8 cellular contexts compared by ENCODE assay signal in genomic region chr3:46695177-46695961, GRCh38. TPM values are rescaled to one million over a fixed set of nuclear protein-coding genes. Genes with fewer than 3 reads are reported as not detected.
DNase-seq lines count a peak whose midpoint lies in the region; ATAC-seq, FAIRE-seq and TF ChIP-seq lines count a peak whose summit lies in the region.

No MANE protein-coding gene starts in this region.

- no peak overlapping the region for H3K27ac ChIP-seq in endodermal cell (ENCODE audit: low read depth, low read length)

- no peaks in the 10 kb centered on the region for H4K20me1 ChIP-seq in Loucy (ENCODE audit: insufficient read depth, low read length, poor library complexity, severe bottlenecking)

- peak; percentile 3 for DNase-seq in COLO668 (lab: John Stamatoyannopoulos, UW; ENCODE audit: unreplicated experiment)
- DNase-seq in activated CD4-positive, alpha-beta T cell treated with anti-CD3 and anti-CD28 coated beads, Interleukin-2, amount 50 U/mL, for 24 hours (ENCODE audit: low read depth in 1 of 2, low spot score in 1 of 2): peak; percentile 27 to 34
- DNase-seq in endodermal cell: peak; percentile 90
- no peak for DNase-seq in naive B cell
- peak; percentile 21 for DNase-seq in urothelium cell line (ENCODE audit: low spot score)
- DNase-seq in kidney glomerular epithelial cell (lab: John Stamatoyannopoulos, UW): no peak
- no peak for DNase-seq in D341Med (ENCODE audit: low spot score)

- no peaks in the 10 kb centered on the region for H3K9me2 ChIP-seq in Loucy (replicated peaks; ENCODE audit: low read depth, low read length)

- H3K4me3 ChIP-seq in Loucy (ENCODE audit: low read length, poor library complexity, severe bottlenecking) (peak overlapping the region; percentile 9), endodermal cell (ENCODE audit: low read length) (no peak overlapping the region)

- ATAC-seq in naive B cell (ENCODE audit: low read depth in 2 of 2): no peak

- H3K36me3 ChIP-seq in Loucy (ENCODE audit: insufficient read depth, low read length) (no peaks in the 10 kb centered on the region), endodermal cell (ENCODE audit: control insufficient read depth, insufficient read depth, low read length) (no peaks in the 10 kb centered on the region)

- WGBS in endodermal cell (ENCODE audit: insufficient coverage in 1 of 2, insufficient read length in 1 of 2), 2 experiments: 75 to 77% methylated on average over 8 to 11 of the region's 11 CpGs

- TF ChIP-seq CTCF in Loucy (conservative IDR thresholded peaks at IDR 0.05; ENCODE audit: low read length) (peak; percentile 72), endodermal cell (conservative IDR thresholded peaks at IDR 0.05) (peak; percentile 82)

- H3K4me1 ChIP-seq in Loucy (ENCODE audit: insufficient read depth, low read length, poor library complexity, severe bottlenecking) (peaks cover 39% of the 10 kb centered on the region), endodermal cell (ENCODE audit: control insufficient read depth, insufficient read depth, low read length) (no peaks in the 10 kb centered on the region)

- H3K4me3 Mint-ChIP-seq in endodermal cell (no peak overlapping the region), naive B cell (peak overlapping the region; percentile 8 to 76 (median 54))

- H3K9me3 ChIP-seq in Loucy (ENCODE audit: insufficient read depth, low read depth, low read length) (no peaks in the 10 kb centered on the region), endodermal cell (ENCODE audit: control insufficient read depth, low read length) (no peaks in the 10 kb centered on the region)

- H3K79me2 ChIP-seq in Loucy (ENCODE audit: insufficient read depth, low read length): no peaks in the 10 kb centered on the region

- H3K4me2 ChIP-seq in Loucy (ENCODE audit: low read depth, low read length, poor library complexity, severe bottlenecking): peak overlapping the region; percentile 40

- H2AFZ ChIP-seq in Loucy (ENCODE audit: low read length): peak overlapping the region; percentile 49; the same call in 1 of the 2 replicates

- H3K27ac Mint-ChIP-seq in endodermal cell: no peak overlapping the region
- H3K27ac Mint-ChIP-seq in naive B cell: peak overlapping the region in 4 of 6 donors; percentile 29 to 70 (median 50)

- H3K27me3 Mint-ChIP-seq in endodermal cell (ENCODE audit: insufficient read depth) (peaks cover 23% of the 10 kb centered on the region), naive B cell (peaks cover 3 to 28% (median 27%) of the 10 kb centered on the region in 3 donors)

- peaks cover 5% of the 10 kb centered on the region for H3K4me1 Mint-ChIP-seq in endodermal cell
- peaks cover 23 to 40% (median 27%) of the 10 kb centered on the region in 3 donors for H3K4me1 Mint-ChIP-seq in naive B cell

- H3F3A ChIP-seq in Loucy (ENCODE audit: low read depth): no peaks in the 10 kb centered on the region

- peak overlapping the region; percentile 65 for H3K9ac ChIP-seq in Loucy (ENCODE audit: low read depth, low read length, poor library complexity, severe bottlenecking)
- no peak overlapping the region for H3K9ac ChIP-seq in endodermal cell (ENCODE audit: extremely low read depth, low read length, poor library complexity, severe bottlenecking)

- no peak for FAIRE-seq in urothelium cell line (lab: Jason Lieb, UNC)

- no peaks in the 10 kb centered on the region for H3K9me3 Mint-ChIP-seq in endodermal cell
- H3K9me3 Mint-ChIP-seq in naive B cell: no peaks in the 10 kb centered on the region

- H3K27me3 ChIP-seq in Loucy (ENCODE audit: insufficient read depth, low read length, poor library complexity, severe bottlenecking) (no peaks in the 10 kb centered on the region), endodermal cell (ENCODE audit: control insufficient read depth, insufficient read depth, low read length, poor library complexity, severe bottlenecking) (peaks cover 11% of the 10 kb centered on the region)

- no peaks in the 10 kb centered on the region for H3K36me3 Mint-ChIP-seq in endodermal cell (ENCODE audit: low read depth)
- no peaks in the 10 kb centered on the region for H3K36me3 Mint-ChIP-seq in naive B cell

RNA-seq across cellular contexts. Expression of gene ALS2CL, which starts 1.9 kb away (rescaled TPM):
- total RNA-seq in endodermal cell: 10 to 100 TPM in 1 of 2 donors, 1 to 10 TPM in 1; 8.9 to 20.8 TPM
- 2.4 TPM for polyA plus RNA-seq in endodermal cell (2013, experiment 1 of 2)
- 1.6 TPM for polyA plus RNA-seq in endodermal cell (2013, experiment 2 of 2)
- not detected for polyA plus RNA-seq in naive B cell (ENCODE audit: low read depth in 6 of 6)

RNA-seq across cellular contexts. Expression of gene TMIE, which starts 5.8 kb away (rescaled TPM):
- total RNA-seq in endodermal cell: 1 to 10 TPM; 1.0 to 1.1 TPM
- 0.21 TPM for polyA plus RNA-seq in endodermal cell (2013, experiment 1 of 2)
- 0.21 TPM for polyA plus RNA-seq in endodermal cell (2013, experiment 2 of 2)
- polyA plus RNA-seq in naive B cell (ENCODE audit: low read depth in 6 of 6): not detected

RNA-seq across cellular contexts. Expression of gene PRSS50, which starts 22.3 kb away (rescaled TPM):
- total RNA-seq in endodermal cell: 1 to 10 TPM; 1.2 to 4.4 TPM
- 0.43 TPM for polyA plus RNA-seq in endodermal cell (2013, experiment 1 of 2)
- 0.62 TPM for polyA plus RNA-seq in endodermal cell (2013, experiment 2 of 2)
- polyA plus RNA-seq in naive B cell (ENCODE audit: low read depth in 6 of 6): not detected

Comparison
In these comparisons a context has a peak if more than half of its experiments do, and no peak if none do; other contexts are left out.
1. DNase-seq: peak in COLO668 (single experiment), activated CD4-positive, alpha-beta T cell treated with anti-CD3 and anti-CD28 coated beads, Interleukin-2, amount 50 U/mL, for 24 hours (2 of 2), endodermal cell (single experiment) and urothelium cell line (single experiment); none in naive B cell (single experiment), kidney glomerular epithelial cell (single experiment) and D341Med (single experiment).